In genomic region chr14:33909380-33910084, GRCh38 we compare ENCODE assay signal across 1 cellular context.
A peak's percentile ranks its signal among the peaks of the same experiment; 100 is the strongest.
TF ChIP-seq lines count a peak whose summit lies in the region.

No MANE protein-coding gene starts in this region.

TF ChIP-seq in HepG2, 621 proteins besides CTCF, POLR2A, EP300 and RAD21 (continued from another document and continues in another):
- no peak for TF ChIP-seq KIAA2018 (CRISPR knock-in tag; IDR thresholded peaks at IDR 0.05; ENCODE audit: borderline replicate concordance)
- TF ChIP-seq ZNF749 (CRISPR knock-in tag; IDR thresholded peaks at IDR 0.05; ENCODE audit: borderline replicate concordance): no peak
- peak; percentile 94 for TF ChIP-seq CEBPB (IDR thresholded peaks at IDR 0.05; ENCODE audit: borderline replicate concordance, low read depth, low read length)
- no peak for TF ChIP-seq NFAT5 (CRISPR knock-in tag; IDR thresholded peaks at IDR 0.05)
- TF ChIP-seq KLF15 (CRISPR knock-in tag; IDR thresholded peaks at IDR 0.05; ENCODE audit: borderline replicate concordance): no peak
- TF ChIP-seq ZSCAN30 (CRISPR knock-in tag; IDR thresholded peaks at IDR 0.05): no peak
- TF ChIP-seq NKX3-1 (CRISPR knock-in tag; IDR thresholded peaks at IDR 0.05): no peak; the same call in 1 of the 2 replicates
- no peak for TF ChIP-seq MLLT10 (CRISPR knock-in tag; IDR thresholded peaks at IDR 0.05)
- TF ChIP-seq NCOA2 (CRISPR knock-in tag; IDR thresholded peaks at IDR 0.05): peak; percentile 86
- no peak for TF ChIP-seq CENPBD1 (CRISPR knock-in tag; IDR thresholded peaks at IDR 0.05; ENCODE audit: borderline replicate concordance, low read depth)
- TF ChIP-seq HOXA7 (CRISPR knock-in tag; IDR thresholded peaks at IDR 0.05): no peak
- no peak for TF ChIP-seq ZNF672 (CRISPR knock-in tag; IDR thresholded peaks at IDR 0.05)
- TF ChIP-seq TIGD3 (CRISPR knock-in tag; IDR thresholded peaks at IDR 0.05; ENCODE audit: borderline replicate concordance): no peak
- TF ChIP-seq ZNF614 (CRISPR knock-in tag; IDR thresholded peaks at IDR 0.05; ENCODE audit: borderline replicate concordance): peak; percentile 90; the same call in 1 of the 2 replicates
- no peak for TF ChIP-seq ZNF530 (CRISPR knock-in tag; IDR thresholded peaks at IDR 0.05; ENCODE audit: low read depth)
- 0 out of 2 replicates have a peak, but pooled peaks have one; percentile 63 for TF ChIP-seq IRF9 (CRISPR knock-in tag; IDR thresholded peaks at IDR 0.05; ENCODE audit: borderline replicate concordance)
- no peak for TF ChIP-seq CSRNP2 (CRISPR knock-in tag; conservative IDR thresholded peaks at IDR 0.05; ENCODE audit: low read depth)
- peak; percentile 51; the same call in 1 of the 2 replicates for TF ChIP-seq MLX (CRISPR knock-in tag; IDR thresholded peaks at IDR 0.05)
- TF ChIP-seq BRCA1 (CRISPR knock-in tag; IDR thresholded peaks at IDR 0.05): 0 out of 2 replicates have a peak, but pooled peaks have one; percentile 7
- peak; percentile 96 for TF ChIP-seq ZBTB39 (CRISPR knock-in tag; IDR thresholded peaks at IDR 0.05)
- no peak for TF ChIP-seq GRHL1 (CRISPR knock-in tag; conservative IDR thresholded peaks at IDR 0.05)
- peak; percentile 95 for TF ChIP-seq HMG20A (CRISPR knock-in tag; IDR thresholded peaks at IDR 0.05; ENCODE audit: borderline replicate concordance)
- TF ChIP-seq USF2 (IDR thresholded peaks at IDR 0.05; ENCODE audit: low read depth, low read length): no peak
- peak; percentile 40; the same call in 1 of the 2 replicates for TF ChIP-seq USF2 (CRISPR knock-in tag; IDR thresholded peaks at IDR 0.05; ENCODE audit: borderline replicate concordance)
- no peak for TF ChIP-seq ZNF101 (CRISPR knock-in tag; IDR thresholded peaks at IDR 0.05; ENCODE audit: borderline replicate concordance, low read depth)
